20 cellular contexts compared by ENCODE assay signal in genomic region chrX:130769835-130770234, GRCh38.
"Had no signal": no experiment of that assay in that cellular context is flagged by ENCODE, and none has a peak within 500 bp of the region (broad histone marks: within the 10 kb centered on the region; RNA-seq: fewer than 3 reads in every experiment).

No MANE protein-coding gene starts in this region.

- H3K27ac ChIP-seq: dorsolateral prefrontal cortex, neural progenitor cell, ovary, right lobe of liver, skin epidermis, stomach, thoracic aorta, transverse colon had no signal

- ATAC-seq: left lobe of liver; natural killer cell; right lobe of liver; stimulated activated naive B cell treated with anti-CD40 and anti-IgM and Interleukin-4, amounts not matched to agents 10 μg/mL and 1 μg/mL and 100 μg/mL, for 72 hours had no signal

- H3K4me1 ChIP-seq: neural progenitor cell, transverse colon had no signal

- H3K9me3 ChIP-seq: heart right ventricle, ovary, right lobe of liver, stomach, thoracic aorta, transverse colon had no signal

- DNase-seq: cortex of kidney; dorsolateral prefrontal cortex; effector CD8-positive, alpha-beta T cell; heart right ventricle; islet precursor cell; natural killer cell; nucleus accumbens; ovary; right lobe of liver; stimulated activated CD4-positive, alpha-beta T cell treated with anti-CD3 and anti-CD28 coated beads, Interleukin-2, amount 100 ng/mL, for 24 hours; stimulated activated CD4-positive, alpha-beta T cell treated with anti-CD3 and anti-CD28 coated beads, Interleukin-4, amount 100 ng/mL, for 4 hours; stimulated activated naive B cell treated with anti-CD40 and anti-IgM and Interleukin-4, amounts not matched to agents 10 μg/mL and 1 μg/mL and 100 μg/mL, for 72 hours; stomach; substantia nigra; transverse colon had no signal

- H3K4me3 ChIP-seq: dorsolateral prefrontal cortex, heart right ventricle, lung, neural progenitor cell, ovary, right lobe of liver, skin epidermis, stomach, thoracic aorta, transverse colon had no signal

- H3K27me3 ChIP-seq: neural progenitor cell, ovary, right lobe of liver, stomach, transverse colon had no signal

- H3K36me3 ChIP-seq: heart right ventricle, neural progenitor cell, ovary, right lobe of liver, stomach, thoracic aorta, transverse colon had no signal
